ENCODE assay signal across 1 cellular context in the genomic region with DNA sequence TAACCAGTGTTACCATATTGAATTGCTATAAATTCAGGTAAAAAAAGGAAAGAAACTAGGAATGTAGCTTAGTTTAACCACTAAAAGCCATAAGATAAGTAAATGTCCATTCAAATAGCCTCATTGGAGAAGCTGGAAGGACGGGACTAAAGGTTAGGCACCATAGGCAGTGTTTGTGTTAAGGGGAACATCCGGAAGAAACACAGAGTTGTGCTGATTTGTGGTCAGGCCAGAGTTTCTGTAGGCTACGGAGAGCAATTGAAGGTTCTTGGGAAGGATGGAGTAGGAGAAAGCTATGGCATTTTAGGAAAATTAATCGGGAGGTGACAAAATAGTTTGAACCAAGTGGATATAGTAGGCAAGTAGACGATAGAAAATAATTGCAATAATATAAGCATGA.
A peak's percentile ranks its signal among the peaks of the same experiment; 100 is the strongest.
TF ChIP-seq lines count a peak whose summit lies in the region.

No MANE protein-coding gene starts in this region.

TF ChIP-seq in HepG2, 621 proteins besides CTCF, POLR2A, EP300 and RAD21:
- TF ChIP-seq ZNF720 (CRISPR knock-in tag; IDR thresholded peaks at IDR 0.05) (no peak), ZNF768 (CRISPR knock-in tag; IDR thresholded peaks at IDR 0.05) (no peak), ETV5 (CRISPR knock-in tag; IDR thresholded peaks at IDR 0.05; ENCODE audit: borderline replicate concordance) (peak; percentile 76; the same call in 1 of the 2 replicates), WIZ (CRISPR knock-in tag; IDR thresholded peaks at IDR 0.05) (no peak), SAP130 (CRISPR knock-in tag; IDR thresholded peaks at IDR 0.05; ENCODE audit: low read depth) (peak; percentile 55; the same call in 1 of the 2 replicates), RXRB (CRISPR knock-in tag; IDR thresholded peaks at IDR 0.05; ENCODE audit: borderline replicate concordance) (peak; percentile 12; the same call in 1 of the 2 replicates), SRSF4 (IDR thresholded peaks at IDR 0.05; ENCODE audit: low read depth, low read length, poor library complexity, severe bottlenecking) (no peak), MXD3 (CRISPR knock-in tag; IDR thresholded peaks at IDR 0.05) (no peak), FOXA1 (IDR thresholded peaks at IDR 0.05) (no peak), FOXA1 (CRISPR knock-in tag; IDR thresholded peaks at IDR 0.05) (0 out of 2 replicates have a peak, but pooled peaks have one; percentile 11), MLLT10 (CRISPR knock-in tag; IDR thresholded peaks at IDR 0.05) (no peak), ZFP82 (CRISPR knock-in tag; IDR thresholded peaks at IDR 0.05; ENCODE audit: borderline replicate concordance) (no peak), SMC3 (IDR thresholded peaks at IDR 0.05; ENCODE audit: low read length) (no peak), PPARG (CRISPR knock-in tag; conservative IDR thresholded peaks at IDR 0.05) (0 out of 2 replicates have a peak, but pooled peaks have one; percentile 31), KLF9 (CRISPR knock-in tag; IDR thresholded peaks at IDR 0.05; ENCODE audit: low read depth) (no peak), ATAD3A (CRISPR knock-in tag; IDR thresholded peaks at IDR 0.05) (no peak), ZNF556 (CRISPR knock-in tag; IDR thresholded peaks at IDR 0.05; ENCODE audit: borderline replicate concordance) (no peak), HNF4A (CRISPR knock-in tag; IDR thresholded peaks at IDR 0.05) (peak; percentile 21; the same call in 1 of the 2 replicates), ZNF274 (CRISPR knock-in tag; IDR thresholded peaks at IDR 0.05) (no peak), ZNF354B (CRISPR knock-in tag; IDR thresholded peaks at IDR 0.05) (no peak), PCBP1 (IDR thresholded peaks at IDR 0.05; ENCODE audit: borderline replicate concordance, low read depth, low read length) (no peak), ZNF615 (CRISPR knock-in tag; IDR thresholded peaks at IDR 0.05; ENCODE audit: borderline replicate concordance) (no peak), ELF1 (CRISPR knock-in tag; IDR thresholded peaks at IDR 0.05) (peak; percentile 52)
- TF ChIP-seq, protein P1, sequence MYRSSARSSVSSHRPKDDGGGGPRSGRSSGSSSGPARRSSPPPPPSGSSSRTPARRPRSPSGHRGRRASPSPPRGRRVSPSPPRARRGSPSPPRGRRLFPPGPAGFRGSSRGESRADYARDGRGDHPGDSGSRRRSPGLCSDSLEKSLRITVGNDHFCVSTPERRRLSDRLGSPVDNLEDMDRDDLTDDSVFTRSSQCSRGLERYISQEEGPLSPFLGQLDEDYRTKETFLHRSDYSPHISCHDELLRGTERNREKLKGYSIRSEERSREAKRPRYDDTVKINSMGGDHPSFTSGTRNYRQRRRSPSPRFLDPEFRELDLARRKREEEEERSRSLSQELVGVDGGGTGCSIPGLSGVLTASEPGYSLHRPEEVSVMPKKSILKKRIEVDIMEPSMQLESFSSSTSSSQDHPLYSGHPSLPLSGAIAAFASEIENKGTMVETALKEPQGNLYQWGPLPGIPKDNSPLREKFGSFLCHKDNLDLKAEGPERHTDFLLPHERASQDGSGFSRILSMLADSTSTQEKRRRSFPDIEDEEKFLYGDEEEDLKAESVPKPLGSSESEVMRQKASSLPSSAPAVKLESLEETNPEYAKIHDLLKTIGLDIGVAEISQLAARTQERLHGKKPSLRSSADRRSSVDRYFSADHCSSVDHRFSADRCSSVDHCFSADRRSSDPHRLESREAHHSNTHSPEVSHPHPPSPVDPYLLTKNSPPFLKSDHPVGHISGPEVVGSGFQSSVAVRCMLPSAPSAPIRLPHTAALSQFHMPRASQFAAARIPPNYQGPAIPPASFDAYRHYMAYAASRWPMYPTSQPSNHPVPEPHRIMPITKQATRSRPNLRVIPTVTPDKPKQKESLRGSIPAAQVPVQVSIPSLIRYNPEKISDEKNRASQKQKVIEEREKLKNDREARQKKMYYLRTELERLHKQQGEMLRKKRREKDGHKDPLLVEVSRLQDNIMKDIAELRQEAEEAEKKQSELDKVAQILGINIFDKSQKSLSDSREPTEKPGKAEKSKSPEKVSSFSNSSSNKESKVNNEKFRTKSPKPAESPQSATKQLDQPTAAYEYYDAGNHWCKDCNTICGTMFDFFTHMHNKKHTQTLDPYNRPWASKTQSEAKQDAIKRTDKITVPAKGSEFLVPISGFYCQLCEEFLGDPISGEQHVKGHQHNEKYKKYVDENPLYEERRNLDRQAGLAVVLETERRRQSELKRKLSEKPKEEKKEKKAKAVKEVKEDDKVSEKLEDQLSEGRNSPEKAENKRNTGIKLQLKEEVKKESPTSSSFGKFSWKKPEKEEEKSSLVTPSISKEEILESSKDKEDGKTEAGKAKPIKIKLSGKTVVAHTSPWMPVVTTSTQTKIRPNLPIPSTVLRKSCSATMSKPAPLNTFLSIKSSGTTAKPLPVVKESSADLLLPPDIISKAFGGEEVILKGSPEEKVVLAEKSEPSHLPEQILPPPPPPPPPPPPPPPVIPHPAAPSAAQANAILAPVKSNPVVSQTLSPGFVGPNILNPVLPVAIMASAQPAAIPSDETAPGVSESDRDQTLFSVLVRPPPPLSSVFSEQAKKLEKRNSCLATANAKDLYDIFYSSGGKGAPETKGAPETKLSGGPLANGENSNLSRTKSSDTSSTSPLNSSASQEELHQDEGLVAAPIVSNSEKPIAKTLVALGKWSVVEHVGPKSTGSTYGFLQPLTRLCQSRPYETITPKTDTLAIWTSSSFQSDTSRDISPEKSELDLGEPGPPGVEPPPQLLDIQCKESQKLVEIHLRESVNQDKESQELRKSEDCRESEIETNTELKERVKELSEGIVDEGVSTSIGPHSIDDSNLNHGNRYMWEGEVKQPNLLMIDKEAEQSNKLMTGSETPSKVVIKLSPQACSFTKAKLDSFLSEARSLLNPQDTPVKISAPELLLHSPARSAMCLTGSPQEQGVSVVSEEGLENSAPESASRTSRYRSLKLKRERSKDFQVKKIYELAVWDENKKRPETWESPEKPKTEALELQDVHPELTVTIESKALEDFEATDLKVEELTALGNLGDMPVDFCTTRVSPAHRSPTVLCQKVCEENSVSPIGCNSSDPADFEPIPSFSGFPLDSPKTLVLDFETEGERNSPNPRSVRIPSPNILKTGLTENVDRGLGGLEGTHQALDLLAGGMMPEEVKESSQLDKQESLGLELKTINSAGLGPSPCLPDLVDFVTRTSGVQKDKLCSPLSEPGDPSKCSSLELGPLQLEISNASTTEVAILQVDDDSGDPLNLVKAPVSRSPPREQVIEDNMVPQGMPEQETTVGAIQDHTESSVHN (CRISPR knock-in tag; IDR thresholded peaks at IDR 0.05), result no peak
- TF ChIP-seq, protein P2, sequence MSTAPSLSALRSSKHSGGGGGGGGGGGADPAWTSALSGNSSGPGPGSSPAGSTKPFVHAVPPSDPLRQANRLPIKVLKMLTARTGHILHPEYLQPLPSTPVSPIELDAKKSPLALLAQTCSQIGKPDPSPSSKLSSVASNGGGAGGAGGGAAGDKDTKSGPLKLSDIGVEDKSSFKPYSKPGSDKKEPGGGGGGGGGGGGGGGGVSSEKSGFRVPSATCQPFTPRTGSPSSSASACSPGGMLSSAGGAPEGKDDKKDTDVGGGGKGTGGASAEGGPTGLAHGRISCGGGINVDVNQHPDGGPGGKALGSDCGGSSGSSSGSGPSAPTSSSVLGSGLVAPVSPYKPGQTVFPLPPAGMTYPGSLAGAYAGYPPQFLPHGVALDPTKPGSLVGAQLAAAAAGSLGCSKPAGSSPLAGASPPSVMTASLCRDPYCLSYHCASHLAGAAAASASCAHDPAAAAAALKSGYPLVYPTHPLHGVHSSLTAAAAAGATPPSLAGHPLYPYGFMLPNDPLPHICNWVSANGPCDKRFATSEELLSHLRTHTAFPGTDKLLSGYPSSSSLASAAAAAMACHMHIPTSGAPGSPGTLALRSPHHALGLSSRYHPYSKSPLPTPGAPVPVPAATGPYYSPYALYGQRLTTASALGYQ (CRISPR knock-in tag; IDR thresholded peaks at IDR 0.05), result no peak
- TF ChIP-seq, protein P3, sequence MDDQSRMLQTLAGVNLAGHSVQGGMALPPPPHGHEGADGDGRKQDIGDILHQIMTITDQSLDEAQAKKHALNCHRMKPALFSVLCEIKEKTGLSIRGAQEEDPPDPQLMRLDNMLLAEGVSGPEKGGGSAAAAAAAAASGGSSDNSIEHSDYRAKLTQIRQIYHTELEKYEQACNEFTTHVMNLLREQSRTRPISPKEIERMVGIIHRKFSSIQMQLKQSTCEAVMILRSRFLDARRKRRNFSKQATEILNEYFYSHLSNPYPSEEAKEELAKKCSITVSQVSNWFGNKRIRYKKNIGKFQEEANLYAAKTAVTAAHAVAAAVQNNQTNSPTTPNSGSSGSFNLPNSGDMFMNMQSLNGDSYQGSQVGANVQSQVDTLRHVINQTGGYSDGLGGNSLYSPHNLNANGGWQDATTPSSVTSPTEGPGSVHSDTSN (CRISPR knock-in tag; IDR thresholded peaks at IDR 0.05; ENCODE audit: borderline replicate concordance), result no peak
- TF ChIP-seq, protein P4, sequence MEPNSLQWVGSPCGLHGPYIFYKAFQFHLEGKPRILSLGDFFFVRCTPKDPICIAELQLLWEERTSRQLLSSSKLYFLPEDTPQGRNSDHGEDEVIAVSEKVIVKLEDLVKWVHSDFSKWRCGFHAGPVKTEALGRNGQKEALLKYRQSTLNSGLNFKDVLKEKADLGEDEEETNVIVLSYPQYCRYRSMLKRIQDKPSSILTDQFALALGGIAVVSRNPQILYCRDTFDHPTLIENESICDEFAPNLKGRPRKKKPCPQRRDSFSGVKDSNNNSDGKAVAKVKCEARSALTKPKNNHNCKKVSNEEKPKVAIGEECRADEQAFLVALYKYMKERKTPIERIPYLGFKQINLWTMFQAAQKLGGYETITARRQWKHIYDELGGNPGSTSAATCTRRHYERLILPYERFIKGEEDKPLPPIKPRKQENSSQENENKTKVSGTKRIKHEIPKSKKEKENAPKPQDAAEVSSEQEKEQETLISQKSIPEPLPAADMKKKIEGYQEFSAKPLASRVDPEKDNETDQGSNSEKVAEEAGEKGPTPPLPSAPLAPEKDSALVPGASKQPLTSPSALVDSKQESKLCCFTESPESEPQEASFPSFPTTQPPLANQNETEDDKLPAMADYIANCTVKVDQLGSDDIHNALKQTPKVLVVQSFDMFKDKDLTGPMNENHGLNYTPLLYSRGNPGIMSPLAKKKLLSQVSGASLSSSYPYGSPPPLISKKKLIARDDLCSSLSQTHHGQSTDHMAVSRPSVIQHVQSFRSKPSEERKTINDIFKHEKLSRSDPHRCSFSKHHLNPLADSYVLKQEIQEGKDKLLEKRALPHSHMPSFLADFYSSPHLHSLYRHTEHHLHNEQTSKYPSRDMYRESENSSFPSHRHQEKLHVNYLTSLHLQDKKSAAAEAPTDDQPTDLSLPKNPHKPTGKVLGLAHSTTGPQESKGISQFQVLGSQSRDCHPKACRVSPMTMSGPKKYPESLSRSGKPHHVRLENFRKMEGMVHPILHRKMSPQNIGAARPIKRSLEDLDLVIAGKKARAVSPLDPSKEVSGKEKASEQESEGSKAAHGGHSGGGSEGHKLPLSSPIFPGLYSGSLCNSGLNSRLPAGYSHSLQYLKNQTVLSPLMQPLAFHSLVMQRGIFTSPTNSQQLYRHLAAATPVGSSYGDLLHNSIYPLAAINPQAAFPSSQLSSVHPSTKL (CRISPR knock-in tag; IDR thresholded peaks at IDR 0.05), result 0 out of 2 replicates have a peak, but pooled peaks have one; percentile 15
- TF ChIP-seq, protein P5, sequence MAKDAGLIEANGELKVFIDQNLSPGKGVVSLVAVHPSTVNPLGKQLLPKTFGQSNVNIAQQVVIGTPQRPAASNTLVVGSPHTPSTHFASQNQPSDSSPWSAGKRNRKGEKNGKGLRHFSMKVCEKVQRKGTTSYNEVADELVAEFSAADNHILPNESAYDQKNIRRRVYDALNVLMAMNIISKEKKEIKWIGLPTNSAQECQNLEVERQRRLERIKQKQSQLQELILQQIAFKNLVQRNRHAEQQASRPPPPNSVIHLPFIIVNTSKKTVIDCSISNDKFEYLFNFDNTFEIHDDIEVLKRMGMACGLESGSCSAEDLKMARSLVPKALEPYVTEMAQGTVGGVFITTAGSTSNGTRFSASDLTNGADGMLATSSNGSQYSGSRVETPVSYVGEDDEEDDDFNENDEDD (CRISPR knock-in tag; IDR thresholded peaks at IDR 0.05; ENCODE audit: borderline replicate concordance), result peak; percentile 23; the same call in 1 of the 2 replicates
TF ChIP-seq in HepG2: peak in this region for 9.
